In genomic region chr20:20713244-20713765, GRCh38 we compare ENCODE assay signal across 8 cellular contexts. TPM values are rescaled to one million over a fixed set of nuclear protein-coding genes. Genes with fewer than 3 reads are reported as not detected.
DNase-seq lines count a peak whose midpoint lies in the region; ATAC-seq and TF ChIP-seq lines count a peak whose summit lies in the region.

No MANE protein-coding gene starts in this region.

- H3K36me3 ChIP-seq in RWPE2 (ENCODE audit: low read depth) (no peaks in the 10 kb centered on the region), fibroblast of lung (ENCODE audit: control insufficient read depth, insufficient read depth, low read length) (no peaks in the 10 kb centered on the region)

- H3K9ac ChIP-seq in fibroblast of lung (ENCODE audit: insufficient read depth, low read length) = no peak overlapping the region

- H3K9me3 ChIP-seq in RWPE2 (ENCODE audit: severe bottlenecking) (no peaks in the 10 kb centered on the region), fibroblast of lung (ENCODE audit: control insufficient read depth, insufficient read depth, low read depth, low read length) (no peaks in the 10 kb centered on the region)

- no peaks in the 10 kb centered on the region for H4K20me1 ChIP-seq in fibroblast of lung (ENCODE audit: control insufficient read depth, extremely low read depth, insufficient read depth, low read length)

- H3K79me2 ChIP-seq in fibroblast of lung (ENCODE audit: control insufficient read depth, insufficient read depth, low read length) = no peaks in the 10 kb centered on the region

- TF ChIP-seq CTCF in GM12875 (IDR thresholded peaks at IDR 0.05; ENCODE audit: borderline replicate concordance, insufficient read depth, low read depth, low read length) (no peak), RWPE2 (IDR thresholded peaks at IDR 0.05; ENCODE audit: poor library complexity, severe bottlenecking) (no peak), fibroblast of lung (conservative IDR thresholded peaks at IDR 0.05 in 1 of 2, IDR thresholded peaks at IDR 0.05 in 1 of 2; ENCODE audit: low read depth in 1 of 2, low read length in 2 of 2) (no peak)

- H3K4me2 ChIP-seq in fibroblast of lung (ENCODE audit: extremely low read depth, insufficient read depth, low read length) = peak overlapping the region; percentile 89

- H2AFZ ChIP-seq in fibroblast of lung (ENCODE audit: low read length) = peak overlapping the region; percentile 95

- H3K4me1 ChIP-seq in RWPE2 (ENCODE audit: insufficient read depth, poor library complexity, severe bottlenecking) = peaks cover 5% of the 10 kb centered on the region
- H3K4me1 ChIP-seq in fibroblast of lung (ENCODE audit: control insufficient read depth, extremely low read depth, insufficient read depth, low read length) = no peaks in the 10 kb centered on the region

- ATAC-seq in RWPE2 (ENCODE audit: low read depth) = no peak
- no peak for ATAC-seq in HG02678 (IDR thresholded peaks at IDR 0.05; ENCODE audit: unreplicated experiment)
- ATAC-seq in HG03571 (IDR thresholded peaks at IDR 0.05; ENCODE audit: unreplicated experiment) = no peak

- no peaks in the 10 kb centered on the region for H3K27me3 ChIP-seq in RWPE2 (ENCODE audit: insufficient read depth, poor library complexity, severe bottlenecking)
- H3K27me3 ChIP-seq in fibroblast of lung (ENCODE audit: control insufficient read depth, insufficient read depth, low read length) = no peaks in the 10 kb centered on the region

- DNase-seq in RWPE2 (ENCODE audit: low spot score) (no peak), fibroblast of lung (ENCODE audit: low read depth in 2 of 2) (no peak), pons (ENCODE audit: low spot score) (peak; percentile 29), HPDE6-E6E7 (ENCODE audit: extremely low spot score) (no peak), NCI-H1436 (lab: John Stamatoyannopoulos, UW) (no peak)

- peak overlapping the region; percentile 30 for H3K27ac ChIP-seq in RWPE2 (ENCODE audit: poor library complexity, severe bottlenecking)
- no peak overlapping the region for H3K27ac ChIP-seq in fibroblast of lung (ENCODE audit: insufficient read depth, low read length)

- H3K4me3 ChIP-seq in GM12875 (ENCODE audit: low read depth, low read length) (peak overlapping the region; percentile 89), RWPE2 (ENCODE audit: severe bottlenecking) (peak overlapping the region; percentile 90), fibroblast of lung (replicated peaks in 1 of 4; ENCODE audit: control extremely low read depth in 1 of 4, insufficient read depth in 1 of 4, low read depth in 3 of 4, low read length in 4 of 4) (peak overlapping the region in 3 of 4 experiments; percentile 52 to 90 (median 57))

RNA-seq across cellular contexts. Expression of gene RALGAPA2, which starts 0.9 kb away (rescaled TPM):
- total RNA-seq in fibroblast of lung = 7.6 and 9.5 TPM in 2 replicates
- 1.2 and 1.8 TPM in 2 replicates for polyA plus RNA-seq in fibroblast of lung
- polyA plus RNA-seq in fibroblast of lung (2012) = 1.4 and 1.5 TPM in 2 replicates
- 2.9 TPM in 2 replicates for polyA minus RNA-seq in fibroblast of lung (ENCODE audit: low replicate concordance)
